ENCODE assay signal across 34 cellular contexts in the genomic region with DNA sequence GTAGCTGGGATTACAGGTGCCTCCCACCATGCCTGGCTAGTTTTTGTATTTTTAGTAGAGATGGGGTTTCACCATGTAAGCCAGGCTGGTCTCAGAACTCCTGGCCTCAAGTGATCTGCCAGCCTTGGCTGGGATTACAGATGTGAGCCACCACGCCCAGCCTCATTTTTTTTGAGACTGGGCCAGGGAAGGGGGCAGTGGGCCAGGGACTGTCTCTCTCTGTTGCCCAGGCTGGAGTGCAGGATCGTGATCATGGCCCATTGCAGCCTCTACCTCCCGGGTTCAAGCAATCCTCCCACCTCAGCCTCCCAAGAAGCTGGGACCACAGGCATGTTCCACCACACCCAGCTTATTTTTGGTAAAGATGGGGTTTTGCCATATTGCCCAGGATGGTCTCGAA. TPM values are rescaled to one million over a fixed set of nuclear protein-coding genes. Genes with fewer than 3 reads are reported as not detected.
DNase-seq lines count a peak whose midpoint lies in the region; ATAC-seq and TF ChIP-seq lines count a peak whose summit lies in the region.
"Had no signal": no experiment of that assay in that cellular context is flagged by ENCODE, and none has a peak within 500 bp of the region (broad histone marks: within the 10 kb centered on the region; RNA-seq: fewer than 3 reads in every experiment).

No MANE protein-coding gene starts in this region.

- CTCF ChIA-PET in MCF 10A (lab: Yijun Ruan, JAX) = interaction anchor here (0.6 to 3.1 kb wide), 10 partner anchors 13 to 871 kb away, joined by 3 to 15 read pairs (median 3); partner anchors contain the start of gene GSPT1
- CTCF ChIA-PET in mammary epithelial cell (lab: Charles Lee; ENCODE audit: low non-redundant PET) = interaction anchor here (0.6 kb wide), 1 partner anchor 750 kb away, joined by 3 read pairs; no protein-coding TSS in a partner anchor

- no peak for ATAC-seq in RWPE2 (ENCODE audit: low read depth)
- no peak for ATAC-seq in activated T-cell treated with anti-CD3 and anti-CD28 coated beads, Interleukin-2, amount 50 U/mL, for 72 hours (replicated peaks in 1 of 2)
- ATAC-seq: activated CD8-positive, alpha-beta T cell treated with anti-CD3 and anti-CD28 coated beads, Interleukin-2, amount 10 ng/mL, durations not matched to agents 7 days and 5 days; Right ventricle myocardium inferior had no signal

- in situ Hi-C loops in mammary epithelial cell (cut with MboI; ENCODE audit: low sequenced_read_pairs in 2 of 2) = no loop called here

- H4K20me1 ChIP-seq in mammary epithelial cell (ENCODE audit: insufficient read depth, low read length) (peaks cover 4% of the 10 kb centered on the region), hepatocyte (ENCODE audit: insufficient read depth, poor library complexity, severe bottlenecking) (no peaks in the 10 kb centered on the region)

- H3K27me3 Mint-ChIP-seq in MCF 10A (ENCODE audit: insufficient read depth, unreplicated experiment) = no peaks in the 10 kb centered on the region
- H3K27me3 Mint-ChIP-seq in activated T-cell treated with anti-CD3 and anti-CD28 coated beads, Interleukin-2, amount 50 U/mL, for 72 hours (ENCODE audit: low read depth) = no peaks in the 10 kb centered on the region
- H3K27me3 Mint-ChIP-seq: activated naive CD8-positive, alpha-beta T cell; CD4-positive, alpha-beta T cell; stimulated activated naive CD8-positive, alpha-beta T cell treated with anti-CD3 and anti-CD28 coated beads, Interleukin-15, Interleukin-2, amounts not matched to agents 100 ng/mL and 50 ng/mL, for 24 hours had no signal

- BruUV-seq in MCF 10A (replicated peaks; lab: Mats Ljungman, UMichigan) = no TSS peak
- BruUV-seq in mammary epithelial cell (replicated peaks; lab: Mats Ljungman, UMichigan) = no TSS peak

- no peak overlapping the region for H3K4me3 Mint-ChIP-seq in MCF 10A (ENCODE audit: unreplicated experiment)
- H3K4me3 Mint-ChIP-seq in activated T-cell treated with anti-CD3 and anti-CD28 coated beads, Interleukin-2, amount 50 U/mL, for 72 hours = no peak overlapping the region
- H3K4me3 Mint-ChIP-seq: activated CD8-positive, alpha-beta T cell treated with anti-CD3 and anti-CD28 coated beads, Interleukin-2, amount 10 ng/mL, durations not matched to agents 7 days and 5 days; activated naive CD8-positive, alpha-beta T cell; CD4-positive, alpha-beta T cell; H9; immature natural killer cell; stimulated activated naive CD8-positive, alpha-beta T cell treated with anti-CD3 and anti-CD28 coated beads, Interleukin-15, Interleukin-2, amounts not matched to agents 100 ng/mL and 50 ng/mL, for 24 hours had no signal

- intact Hi-C loops in MCF 10A (cut with micrococcal nuclease) (no loop called here), mammary epithelial cell (cut with micrococcal nuclease) (loop anchor here (2.0 kb wide), 1 partner anchor 15 kb away; the partner anchor contains the start of gene RSL1D1), spleen (cut with DNase I; ENCODE audit: low total_unique reads) (no loop called here)

- H3K27me3 ChIP-seq in mammary epithelial cell (ENCODE audit: insufficient read depth, low read length) (no peaks in the 10 kb centered on the region), RWPE2 (ENCODE audit: insufficient read depth, poor library complexity, severe bottlenecking) (no peaks in the 10 kb centered on the region), hepatocyte (no peaks in the 10 kb centered on the region), spleen (replicated peaks in 1 of 7) (no peaks in the 10 kb centered on the region)
- H3K27me3 ChIP-seq: colonic mucosa, ovary, uterus had no signal

- dilution Hi-C loops in mammary epithelial cell (cut with HindIII; ENCODE audit: low sequenced_read_pairs) = no loop called here

- H3K9ac ChIP-seq in mammary epithelial cell (ENCODE audit: insufficient read depth, low read length) = no peak overlapping the region

- TF ChIP-seq POLR2A in spleen (IDR thresholded peaks at IDR 0.05) = no peak

- 88% methylated on average over 4 of the region's 4 CpGs for WGBS in mammary epithelial cell (ENCODE audit: low coverage, missing lambda C conversion rate)
- 96% methylated on average over 4 of the region's 4 CpGs for WGBS in hepatocyte (ENCODE audit: low lambda C conversion rate, missing lambda C conversion rate)
- 84 to 100% (median 95%) methylated on average over 2 to 4 of the region's 4 CpGs for WGBS in spleen, 5 donors

- H3K4me1 ChIP-seq in mammary epithelial cell (ENCODE audit: insufficient read depth, low read length) (peaks cover 3% of the 10 kb centered on the region), RWPE2 (ENCODE audit: insufficient read depth, poor library complexity, severe bottlenecking) (peaks cover 27% of the 10 kb centered on the region), hepatocyte (ENCODE audit: insufficient read depth) (no peaks in the 10 kb centered on the region), spleen (peaks cover 0 to 17% (median 0%) of the 10 kb centered on the region in 6 donors)
- H3K4me1 ChIP-seq: colonic mucosa, uterus had no signal

- no peak overlapping the region for H3K4me2 ChIP-seq in mammary epithelial cell (ENCODE audit: insufficient read depth, low read depth, low read length)
- H3K4me2 ChIP-seq in hepatocyte = no peak overlapping the region

- H3K27ac ChIP-seq in mammary epithelial cell (ENCODE audit: insufficient read depth, low read depth, low read length) (no peak overlapping the region), RWPE2 (ENCODE audit: poor library complexity, severe bottlenecking) (peak overlapping the region; percentile 86), hepatocyte (peak overlapping the region; percentile 62), spleen (no peak overlapping the region)
- H3K27ac ChIP-seq: colonic mucosa, HL-60, ovary, uterus had no signal

- no peaks in the 10 kb centered on the region for H3K9me3 Mint-ChIP-seq in MCF 10A (ENCODE audit: unreplicated experiment)
- H3K9me3 Mint-ChIP-seq in activated T-cell treated with anti-CD3 and anti-CD28 coated beads, Interleukin-2, amount 50 U/mL, for 72 hours = no peaks in the 10 kb centered on the region
- H3K9me3 Mint-ChIP-seq: CD4-positive, alpha-beta T cell; H9; immature natural killer cell; stimulated activated naive CD8-positive, alpha-beta T cell treated with anti-CD3 and anti-CD28 coated beads, Interleukin-15, Interleukin-2, amounts not matched to agents 100 ng/mL and 50 ng/mL, for 24 hours had no signal

- H3K79me2 ChIP-seq in mammary epithelial cell (ENCODE audit: insufficient read depth, low read length) = peaks cover 9% of the 10 kb centered on the region
- H3K79me2 ChIP-seq in hepatocyte = no peaks in the 10 kb centered on the region

- H3K4me1 Mint-ChIP-seq in MCF 10A (ENCODE audit: insufficient read depth, unreplicated experiment) = peaks cover 19% of the 10 kb centered on the region
- H3K4me1 Mint-ChIP-seq in activated T-cell treated with anti-CD3 and anti-CD28 coated beads, Interleukin-2, amount 50 U/mL, for 72 hours (ENCODE audit: low read depth) = no peaks in the 10 kb centered on the region
- H3K4me1 Mint-ChIP-seq: immature natural killer cell had no signal

- POLR2A ChIA-PET in MCF 10A (lab: Yijun Ruan, JAX) = interaction anchor here (0.8 to 7.6 kb wide), 10 partner anchors 14 to 96 kb away, joined by 4 to 72 read pairs (median 8); partner anchors contain the start of genes RSL1D1, TXNDC11 and ZC3H7A

- no peak overlapping the region for H3K4me3 ChIP-seq in mammary epithelial cell (replicated peaks in 1 of 3; ENCODE audit: insufficient read depth in 1 of 3, low read depth in 2 of 3, low read length in 3 of 3)
- H3K4me3 ChIP-seq in RWPE2 (ENCODE audit: severe bottlenecking) = no peak overlapping the region
- H3K4me3 ChIP-seq in hepatocyte = no peak overlapping the region
- no peak overlapping the region for H3K4me3 ChIP-seq in spleen
- H3K4me3 ChIP-seq: colonic mucosa, GM12878, ovary, smooth muscle cell, thoracic aorta, uterus had no signal

- H2AFZ ChIP-seq in mammary epithelial cell (ENCODE audit: low read depth, low read length) = no peak overlapping the region
- H2AFZ ChIP-seq in hepatocyte = no peak overlapping the region

- no peak overlapping the region for H3K27ac Mint-ChIP-seq in MCF 10A (ENCODE audit: low read depth, unreplicated experiment)
- H3K27ac Mint-ChIP-seq in activated T-cell treated with anti-CD3 and anti-CD28 coated beads, Interleukin-2, amount 50 U/mL, for 72 hours = no peak overlapping the region
- H3K27ac Mint-ChIP-seq: activated CD8-positive, alpha-beta T cell treated with anti-CD3 and anti-CD28 coated beads, Interleukin-2, amount 10 ng/mL, durations not matched to agents 7 days and 5 days; activated naive CD8-positive, alpha-beta T cell; CD4-positive, alpha-beta T cell; immature natural killer cell; stimulated activated naive CD8-positive, alpha-beta T cell treated with anti-CD3 and anti-CD28 coated beads, Interleukin-15, Interleukin-2, amounts not matched to agents 100 ng/mL and 50 ng/mL, for 24 hours had no signal

- no peaks in the 10 kb centered on the region for H3K9me3 ChIP-seq in mammary epithelial cell (replicated peaks; ENCODE audit: insufficient read depth, low read length)
- no peaks in the 10 kb centered on the region for H3K9me3 ChIP-seq in RWPE2 (ENCODE audit: severe bottlenecking)
- H3K9me3 ChIP-seq in hepatocyte (ENCODE audit: low read depth) = no peaks in the 10 kb centered on the region
- no peaks in the 10 kb centered on the region for H3K9me3 ChIP-seq in spleen
- H3K9me3 ChIP-seq: colonic mucosa, ovary, thoracic aorta, uterus had no signal

- no peaks in the 10 kb centered on the region for H3K9me2 ChIP-seq in hepatocyte (replicated peaks; ENCODE audit: insufficient read depth)

- H3K36me3 ChIP-seq in mammary epithelial cell (ENCODE audit: insufficient read depth, low read length) (peaks cover 24% of the 10 kb centered on the region), RWPE2 (ENCODE audit: low read depth) (peaks cover 39% of the 10 kb centered on the region), hepatocyte (replicated peaks; ENCODE audit: insufficient read depth, low read depth) (peaks cover 3% of the 10 kb centered on the region), spleen (peaks cover 7 to 52% (median 42%) of the 10 kb centered on the region in 6 donors)
- H3K36me3 ChIP-seq: ovary, uterus had no signal

- H3K36me3 Mint-ChIP-seq in MCF 10A (ENCODE audit: insufficient read depth, unreplicated experiment) = peaks cover 62% of the 10 kb centered on the region
- peaks cover 4 to 18% of the 10 kb centered on the region in 2 donors for H3K36me3 Mint-ChIP-seq in activated T-cell treated with anti-CD3 and anti-CD28 coated beads, Interleukin-2, amount 50 U/mL, for 72 hours (ENCODE audit: insufficient read depth in 2 of 2)

- DNase-seq in MCF 10A (ENCODE audit: unreplicated experiment) (peak; percentile 26), mammary epithelial cell (no peak), RWPE2 (ENCODE audit: low spot score) (no peak), hepatocyte (ENCODE audit: low spot score) (no peak), spleen (peak; percentile 21), DMS79 (lab: John Stamatoyannopoulos, UW) (no peak), SHP77 treated with DMSO at 0.1 percent for 48 hours (lab: John Stamatoyannopoulos, UW) (no peak)
- DNase-seq in activated T-cell treated with anti-CD3 and anti-CD28 coated beads, Interleukin-2, amount 50 U/mL, for 72 hours = no peak
- DNase-seq: activated CD4-positive, alpha-beta T cell treated with anti-CD3 and anti-CD28 coated beads for 4 hours; activated CD8-positive, alpha-beta T cell treated with anti-CD3 and anti-CD28 coated beads, Interleukin-2, amount 10 ng/mL, durations not matched to agents 7 days and 5 days; activated T-cell treated with anti-CD3 and anti-CD28 coated beads for 4 hours; anterior cingulate cortex; CD4-positive, alpha-beta T cell; colonic mucosa; effector CD4-positive, alpha-beta T cell; H9; hypothalamus; immature natural killer cell; left cardiac atrium; NCI-H1048; NCI-H187; NCI-H510A treated with DMSO at 0.1 percent for 48 hours; NK-92 treated with Interleukin-12 subunit alpha and Interleukin-12 subunit beta, amount 100 ng/mL, for 24 hours; ovary; retina; stimulated activated CD4-positive, alpha-beta T cell treated with anti-CD3 and anti-CD28 coated beads, Interleukin-1b, Interleukin-23, amount 100 ng/mL, for 48 hours; uterus had no signal

- no peak for TF ChIP-seq CTCF in MCF 10A (IDR thresholded peaks at IDR 0.05; ENCODE audit: unreplicated experiment)
- no peak for TF ChIP-seq CTCF in mammary epithelial cell (conservative IDR thresholded peaks at IDR 0.05 in 1 of 2, IDR thresholded peaks at IDR 0.05 in 1 of 2; ENCODE audit: extremely low read depth in 1 of 2, insufficient read depth in 1 of 2, low read depth in 1 of 2, low read length in 2 of 2)
- no peak for TF ChIP-seq CTCF in RWPE2 (IDR thresholded peaks at IDR 0.05; ENCODE audit: poor library complexity, severe bottlenecking)
- TF ChIP-seq CTCF in hepatocyte (IDR thresholded peaks at IDR 0.05; ENCODE audit: poor library complexity) = no peak
- no peak for TF ChIP-seq CTCF in spleen (IDR thresholded peaks at IDR 0.05 in 8 of 11, conservative IDR thresholded peaks at IDR 0.05 in 3 of 11)

RNA-seq across cellular contexts. Expression of gene RSL1D1, which starts 16.0 kb away (rescaled TPM):
- total RNA-seq in MCF 10A (2022) (302 and 406 TPM in 2 replicates), mammary epithelial cell (100 to 1,000 TPM; 127 to 209 TPM), hepatocyte (138 and 162 TPM in 2 replicates), spleen (100 to 1,000 TPM in 6 of 7 donors, 10 to 100 TPM in 1; 85.8 to 135 (median 112) TPM)
- polyA plus RNA-seq in mammary epithelial cell (114 TPM), hepatocyte (138 and 142 TPM in 2 replicates), spleen (100 to 1,000 TPM in 2 of 3 donors, 10 to 100 TPM in 1; 75.6 to 124 (median 104) TPM)
- 27.8 TPM for polyA minus RNA-seq in mammary epithelial cell
- 100 to 1,000 TPM; 267 to 360 TPM for total RNA-seq in activated T-cell treated with anti-CD3 and anti-CD28 coated beads, Interleukin-2, amount 50 U/mL, for 72 hours

RNA-seq across cellular contexts. Expression of gene ZC3H7A, which starts 38.3 kb away (rescaled TPM):
- total RNA-seq in MCF 10A (2022) (66.9 and 74.1 TPM in 2 replicates), mammary epithelial cell (10 to 100 TPM; 42.5 to 64.1 TPM), hepatocyte (38.0 and 40.3 TPM in 2 replicates), spleen (100 to 1,000 TPM in 3 of 7 donors, 10 to 100 TPM in 4; 77.1 to 118 (median 90.3) TPM)
- polyA plus RNA-seq in mammary epithelial cell (29.0 TPM), hepatocyte (34.1 and 34.9 TPM in 2 replicates), spleen (10 to 100 TPM; 28.7 to 41.6 (median 34.1) TPM)
- 25.5 TPM for polyA minus RNA-seq in mammary epithelial cell
- 100 to 1,000 TPM in 1 of 2 donors, 10 to 100 TPM in 1; 96.3 to 105 TPM for total RNA-seq in activated T-cell treated with anti-CD3 and anti-CD28 coated beads, Interleukin-2, amount 50 U/mL, for 72 hours

Comparison
In these comparisons a context has a peak if more than half of its experiments do, and no peak if none do; other contexts are left out.
1. DNase-seq: peak in MCF 10A (single experiment) and spleen (single experiment); none in mammary epithelial cell (single experiment), RWPE2 (single experiment), hepatocyte (single experiment), DMS79 (single experiment), activated T-cell treated with anti-CD3 and anti-CD28 coated beads, Interleukin-2, amount 50 U/mL, for 72 hours (0 of 2) and SHP77 treated with DMSO at 0.1 percent for 48 hours (single experiment).
2. H3K27ac ChIP-seq: peak in RWPE2 (single experiment) and hepatocyte (single experiment); none in mammary epithelial cell (single experiment) and spleen (0 of 8).